8 cellular contexts compared by ENCODE assay signal in the genomic region with DNA sequence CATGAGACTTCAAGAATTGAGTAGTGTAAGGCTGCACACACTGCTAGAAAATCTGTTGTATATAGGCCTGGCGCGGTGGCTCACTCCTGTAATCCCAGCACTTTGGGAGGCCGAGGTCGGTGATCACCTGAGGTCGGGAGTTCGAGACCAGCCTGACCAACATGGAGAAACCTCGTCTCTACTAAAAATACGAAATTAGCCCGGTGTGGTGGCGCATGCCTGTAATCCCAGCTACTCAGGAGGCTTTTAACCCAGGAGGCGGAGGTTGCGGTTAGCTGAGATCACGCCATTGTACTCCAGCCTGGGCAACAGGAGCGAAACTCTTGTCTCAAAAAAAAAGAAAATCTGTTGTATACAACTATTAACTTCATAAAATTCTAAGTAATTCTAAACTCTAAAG. TPM values are rescaled to one million over a fixed set of nuclear protein-coding genes. Genes with fewer than 3 reads are reported as not detected.
DNase-seq lines count a peak whose midpoint lies in the region; ATAC-seq and TF ChIP-seq lines count a peak whose summit lies in the region.
"Not testable (repeated sequence)": the region's sequence is repeated elsewhere in the genome, so short reads cannot be mapped to it uniquely, and the experiment has no call there.

No MANE protein-coding gene starts in this region.

- peak overlapping the region; percentile 98 for H3K4me3 Mint-ChIP-seq in CD8-positive, alpha-beta T cell
- peak overlapping the region; percentile 98 for H3K4me3 Mint-ChIP-seq in WTC11
- peak overlapping the region; percentile 95 for H3K4me3 Mint-ChIP-seq in osteocyte (ENCODE audit: unreplicated experiment)

- H3K4me1 ChIP-seq in CD8-positive, alpha-beta T cell (ENCODE audit: insufficient read depth, low read length) = peaks cover 58% of the 10 kb centered on the region
- H3K4me1 ChIP-seq in KMS-11 (ENCODE audit: low read depth, poor library complexity, severe bottlenecking) (peaks cover 23% of the 10 kb centered on the region), thoracic aorta (ENCODE audit: control insufficient read depth in 1 of 2, low read depth in 2 of 2) (peaks cover 40 to 46% of the 10 kb centered on the region in 2 donors)

- H3K36me3 ChIP-seq in CD8-positive, alpha-beta T cell (ENCODE audit: insufficient read depth, low read length); KMS-11 (ENCODE audit: insufficient read depth); kidney epithelial cell (ENCODE audit: control insufficient read depth, insufficient read depth, low read length); thoracic aorta: not testable (repeated sequence)

- not testable (repeated sequence) for H3K9me3 Mint-ChIP-seq in CD8-positive, alpha-beta T cell; WTC11; osteocyte (ENCODE audit: unreplicated experiment)

- peaks cover 65% of the 10 kb centered on the region for H3K4me1 Mint-ChIP-seq in CD8-positive, alpha-beta T cell (ENCODE audit: low read depth)
- H3K4me1 Mint-ChIP-seq in WTC11 = peaks cover 54% of the 10 kb centered on the region
- H3K4me1 Mint-ChIP-seq in osteocyte (ENCODE audit: unreplicated experiment) = peaks cover 52% of the 10 kb centered on the region

- H3K36me3 Mint-ChIP-seq in CD8-positive, alpha-beta T cell = peaks cover 19% of the 10 kb centered on the region
- H3K36me3 Mint-ChIP-seq in WTC11; osteocyte (ENCODE audit: unreplicated experiment): not testable (repeated sequence)

- H4K20me1 ChIP-seq in KMS-11 (ENCODE audit: insufficient read depth) = peaks cover 34% of the 10 kb centered on the region

- not testable (repeated sequence) for DNase-seq in CD8-positive, alpha-beta T cell; WTC11 (ENCODE audit: low spot score); astrocyte of the cerebellum (ENCODE audit: low read depth); epithelial cell of proximal tubule (ENCODE audit: low read depth); kidney epithelial cell (ENCODE audit: low read depth); osteocyte (ENCODE audit: extremely low spot score, unreplicated experiment); thoracic aorta (ENCODE audit: low spot score)

- H3K4me3 ChIP-seq in CD8-positive, alpha-beta T cell (ENCODE audit: low read depth, low read length) = peak overlapping the region; percentile 58
- H3K4me3 ChIP-seq in KMS-11 (IDR thresholded peaks at IDR 0.05; ENCODE audit: insufficient read depth, low read depth, low read length) = not testable (repeated sequence)
- H3K4me3 ChIP-seq in astrocyte of the cerebellum (ENCODE audit: low read depth, low read length) = peak overlapping the region; percentile 91
- H3K4me3 ChIP-seq in epithelial cell of proximal tubule (ENCODE audit: low read depth, low read length) = peak overlapping the region; percentile 97
- peak overlapping the region; percentile 96 for H3K4me3 ChIP-seq in kidney epithelial cell (ENCODE audit: low read depth, low read length)
- peak overlapping the region; percentile 74 for H3K4me3 ChIP-seq in thoracic aorta

- not testable (repeated sequence) for H2AFZ ChIP-seq in KMS-11 (ENCODE audit: low read depth)

- intact Hi-C loops in CD8-positive, alpha-beta T cell (cut with DNase I, micrococcal nuclease) = loop anchor here (1.0 to 10.0 kb wide), 5 partner anchors 8 to 462 kb away; a partner anchor contains a TSS

- not testable (repeated sequence) for TF ChIP-seq CTCF in CD8-positive, alpha-beta T cell (IDR thresholded peaks at IDR 0.05); KMS-11 (conservative IDR thresholded peaks at IDR 0.05; ENCODE audit: low read depth, low read length); WTC11 (IDR thresholded peaks at IDR 0.05); astrocyte of the cerebellum (IDR thresholded peaks at IDR 0.05; ENCODE audit: low read depth, low read length, missing control alignments); epithelial cell of proximal tubule (conservative IDR thresholded peaks at IDR 0.05; ENCODE audit: low read depth, low read length); kidney epithelial cell (IDR thresholded peaks at IDR 0.05; ENCODE audit: insufficient read depth, low read length, poor library complexity, severe bottlenecking); osteocyte (IDR thresholded peaks at IDR 0.05); thoracic aorta (IDR thresholded peaks at IDR 0.05)

- not testable (repeated sequence) for H3K27ac Mint-ChIP-seq in CD8-positive, alpha-beta T cell; WTC11; osteocyte (ENCODE audit: unreplicated experiment)

- H3K9me3 ChIP-seq in CD8-positive, alpha-beta T cell (ENCODE audit: low read length); thoracic aorta: not testable (repeated sequence)

- not testable (repeated sequence) for H3K27ac ChIP-seq in CD8-positive, alpha-beta T cell (ENCODE audit: low read depth, low read length); KMS-11; thoracic aorta

- peak overlapping the region; percentile 90 for H3K4me2 ChIP-seq in KMS-11

- H3K27me3 ChIP-seq in CD8-positive, alpha-beta T cell (ENCODE audit: insufficient read depth, low read length); KMS-11 (ENCODE audit: insufficient read depth, low read depth); kidney epithelial cell (ENCODE audit: control insufficient read depth, insufficient read depth, low read length); thoracic aorta (replicated peaks; ENCODE audit: insufficient read depth): not testable (repeated sequence)

- in situ Hi-C loops in astrocyte of the cerebellum (cut with HindIII; ENCODE audit: low sequenced_read_pairs) = not testable (repeated sequence)

- H3K27me3 Mint-ChIP-seq in CD8-positive, alpha-beta T cell (ENCODE audit: low read depth); WTC11 (ENCODE audit: low read depth); osteocyte (ENCODE audit: unreplicated experiment): not testable (repeated sequence)

- peaks cover 64% of the 10 kb centered on the region for H3K79me2 ChIP-seq in KMS-11 (ENCODE audit: insufficient read depth, low read depth)

- CTCF ChIA-PET in CD8-positive, alpha-beta T cell (lab: Charles Lee); WTC11 (lab: Charles Lee): not testable (repeated sequence)

- POLR2A ChIA-PET in CD8-positive, alpha-beta T cell (lab: Charles Lee) = interaction anchor here (3.1 kb wide), 1 partner anchor 8 kb away, joined by 15 read pairs; no protein-coding TSS in a partner anchor
- POLR2A ChIA-PET in WTC11 (lab: Charles Lee) = not testable (repeated sequence)

- ATAC-seq in CD8-positive, alpha-beta T cell; WTC11; thoracic aorta (ENCODE audit: insufficient number of reproducible peaks, low FRiP score, low read depth): not testable (repeated sequence)

- H3K9ac ChIP-seq in KMS-11 = not testable (repeated sequence)

RNA-seq across cellular contexts. Expression of a gene that starts 2.1 kb away (rescaled TPM):
- 100 to 1,000 TPM; 119 to 121 TPM for total RNA-seq in CD8-positive, alpha-beta T cell
- total RNA-seq in WTC11 (2021) (74.4 to 86.2 TPM (median 80.7 TPM) in 3 replicates), epithelial cell of proximal tubule (33.5 and 38.0 TPM in 2 replicates), kidney epithelial cell (53.3 and 62.4 TPM in 2 replicates), osteocyte (72.6 and 83.6 TPM in 2 replicates), thoracic aorta (10 to 100 TPM; 47.4 to 74.1 TPM)
